14 cellular contexts compared by ENCODE assay signal in the genomic region with DNA sequence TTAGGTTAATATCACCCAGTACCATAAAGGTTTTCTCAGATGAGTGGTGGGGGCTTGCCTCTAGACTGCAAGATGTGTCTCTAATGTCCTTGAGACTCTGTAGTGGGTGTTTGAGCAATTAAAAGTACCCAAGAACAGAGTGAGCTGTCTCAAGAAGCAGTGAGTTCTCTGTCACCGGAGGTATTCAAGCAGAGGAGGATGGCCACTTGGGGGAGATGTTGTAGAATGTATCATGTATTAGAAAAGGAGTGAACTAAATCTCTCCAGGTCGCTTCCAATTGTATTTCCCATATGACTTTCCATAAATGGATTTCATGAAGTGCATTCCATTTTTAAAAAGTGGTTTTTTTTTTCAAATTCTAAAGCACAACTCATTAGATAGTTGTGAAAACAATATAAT. TPM values are rescaled to one million over a fixed set of nuclear protein-coding genes. Genes with fewer than 3 reads are reported as not detected.
DNase-seq lines count a peak whose midpoint lies in the region; TF ChIP-seq lines count a peak whose summit lies in the region.
"Had no signal": no experiment of that assay in that cellular context is flagged by ENCODE, and none has a peak within 500 bp of the region (broad histone marks: within the 10 kb centered on the region; RNA-seq: fewer than 3 reads in every experiment).

No MANE protein-coding gene starts in this region.

- DNase-seq in Calu3 (peak; percentile 65), choroid plexus epithelial cell (ENCODE audit: low read depth) (peak; percentile 61), mucosa of gallbladder (ENCODE audit: low spot score) (peak; percentile 56), GM10248 (ENCODE audit: extremely low spot score) (no peak), endothelial cell (ENCODE audit: low spot score) (no peak), suprapubic skin (ENCODE audit: low spot score in 2 of 2) (no peak)
- DNase-seq in activated CD4-positive, alpha-beta T cell treated with anti-CD3 and anti-CD28 coated beads, Interleukin-2, amount 50 U/mL, for 1 hour, result no peak
- DNase-seq: activated CD4-positive, alpha-beta memory T cell treated with anti-CD3 and anti-CD28 coated beads for 36 hours; activated naive CD8-positive, alpha-beta T cell treated with anti-CD3 and anti-CD28 coated beads, Interleukin-2, amount 10 ng/mL, durations not matched to agents 7 days and 5 days; effector memory CD4-positive, alpha-beta T cell; NCI-H226; stimulated activated CD4-positive, alpha-beta T cell treated with anti-CD3 and anti-CD28 coated beads, Interleukin-4, amount 100 ng/mL, for 4 hours; SW 1271 had no signal

- H3K27ac Mint-ChIP-seq in Calu3 (ENCODE audit: unreplicated experiment) (no peak overlapping the region), endothelial cell (ENCODE audit: unreplicated experiment) (no peak overlapping the region)
- H3K27ac Mint-ChIP-seq: activated CD4-positive, alpha-beta memory T cell treated with anti-CD3 and anti-CD28 coated beads for 36 hours; activated naive CD8-positive, alpha-beta T cell treated with anti-CD3 and anti-CD28 coated beads, Interleukin-2, amount 10 ng/mL, durations not matched to agents 7 days and 5 days had no signal

- H3K4me3 ChIP-seq in KMS-11 (IDR thresholded peaks at IDR 0.05; ENCODE audit: insufficient read depth, low read depth, low read length), result no peak overlapping the region
- H3K4me3 ChIP-seq in choroid plexus epithelial cell (ENCODE audit: low read depth, low read length), result no peak overlapping the region
- H3K4me3 ChIP-seq in suprapubic skin, result no peak overlapping the region

- TF ChIP-seq POLR2A in suprapubic skin (IDR thresholded peaks at IDR 0.05), result no peak

- no peaks in the 10 kb centered on the region for H3K27me3 Mint-ChIP-seq in Calu3 (ENCODE audit: unreplicated experiment)
- H3K27me3 Mint-ChIP-seq in endothelial cell (ENCODE audit: unreplicated experiment), result no peaks in the 10 kb centered on the region

- H3K27me3 ChIP-seq in KMS-11 (ENCODE audit: insufficient read depth, low read depth) (no peaks in the 10 kb centered on the region), suprapubic skin (no peaks in the 10 kb centered on the region)

- H3K36me3 Mint-ChIP-seq in Calu3 (ENCODE audit: insufficient read depth, unreplicated experiment) (no peaks in the 10 kb centered on the region), endothelial cell (ENCODE audit: low read depth, unreplicated experiment) (no peaks in the 10 kb centered on the region)
- H3K36me3 Mint-ChIP-seq: activated CD4-positive, alpha-beta memory T cell treated with anti-CD3 and anti-CD28 coated beads for 36 hours; activated naive CD8-positive, alpha-beta T cell treated with anti-CD3 and anti-CD28 coated beads, Interleukin-2, amount 10 ng/mL, durations not matched to agents 7 days and 5 days had no signal

- no peaks in the 10 kb centered on the region for H3K9me3 Mint-ChIP-seq in Calu3 (ENCODE audit: low read depth, unreplicated experiment)
- H3K9me3 Mint-ChIP-seq in endothelial cell (ENCODE audit: unreplicated experiment), result no peaks in the 10 kb centered on the region
- H3K9me3 Mint-ChIP-seq: activated CD4-positive, alpha-beta memory T cell treated with anti-CD3 and anti-CD28 coated beads for 36 hours; activated naive CD8-positive, alpha-beta T cell treated with anti-CD3 and anti-CD28 coated beads, Interleukin-2, amount 10 ng/mL, durations not matched to agents 7 days and 5 days had no signal

- H3K36me3 ChIP-seq in KMS-11 (ENCODE audit: insufficient read depth) (no peaks in the 10 kb centered on the region), suprapubic skin (no peaks in the 10 kb centered on the region)

- CTCF ChIA-PET in Calu3 (lab: Charles Lee) (interaction anchor here (1.0 kb wide), 1 partner anchor 162 kb away, joined by 8 read pairs; no protein-coding TSS in a partner anchor), GM10248 (lab: Yijun Ruan, JAX) (no interaction called here)

- no peaks in the 10 kb centered on the region for H4K20me1 ChIP-seq in KMS-11 (ENCODE audit: insufficient read depth)

- H3K27ac ChIP-seq in KMS-11 (no peak overlapping the region), suprapubic skin (no peak overlapping the region)

- H3K4me1 ChIP-seq in KMS-11 (ENCODE audit: low read depth, poor library complexity, severe bottlenecking) (no peaks in the 10 kb centered on the region), suprapubic skin (no peaks in the 10 kb centered on the region)

- no peak overlapping the region for H3K4me2 ChIP-seq in KMS-11

- 80% methylated on average over 2 of the region's 2 CpGs for WGBS in suprapubic skin

- no peaks in the 10 kb centered on the region for H3K79me2 ChIP-seq in KMS-11 (ENCODE audit: insufficient read depth, low read depth)

- intact Hi-C loops in Calu3 (cut with micrococcal nuclease; ENCODE audit: unreplicated experiment), result loop anchor here (1.0 kb wide), 3 partner anchors 44 to 349 kb away; no protein-coding TSS in a partner anchor

- BruUV-seq in Calu3 (replicated peaks; lab: Mats Ljungman, UMichigan), result no TSS peak

- H3K9ac ChIP-seq in KMS-11, result no peak overlapping the region

- TF ChIP-seq CTCF in Calu3 (IDR thresholded peaks at IDR 0.05; ENCODE audit: unreplicated experiment) (peak; percentile 62), KMS-11 (conservative IDR thresholded peaks at IDR 0.05; ENCODE audit: low read depth, low read length) (peak; percentile 25; the same call in 1 of the 2 replicates), choroid plexus epithelial cell (conservative IDR thresholded peaks at IDR 0.05; ENCODE audit: low read depth, low read length) (peak; percentile 68), GM10248 (IDR thresholded peaks at IDR 0.05; ENCODE audit: control extremely low read depth, extremely low read depth, low read depth, missing control alignments) (no peak), endothelial cell (IDR thresholded peaks at IDR 0.05; ENCODE audit: unreplicated experiment) (no peak), suprapubic skin (IDR thresholded peaks at IDR 0.05) (no peak)

- TF ChIP-seq EP300 in suprapubic skin (IDR thresholded peaks at IDR 0.05), result no peak

- H3K4me3 Mint-ChIP-seq in Calu3 (ENCODE audit: low read depth, unreplicated experiment) (no peak overlapping the region), endothelial cell (ENCODE audit: unreplicated experiment) (no peak overlapping the region)
- H3K4me3 Mint-ChIP-seq: activated CD4-positive, alpha-beta memory T cell treated with anti-CD3 and anti-CD28 coated beads for 36 hours; activated naive CD8-positive, alpha-beta T cell treated with anti-CD3 and anti-CD28 coated beads, Interleukin-2, amount 10 ng/mL, durations not matched to agents 7 days and 5 days had no signal

- POLR2A ChIA-PET in GM10248 (lab: Yijun Ruan, JAX), result no interaction called here

- no peaks in the 10 kb centered on the region for H3K9me3 ChIP-seq in suprapubic skin

- H3K4me1 Mint-ChIP-seq in Calu3 (ENCODE audit: low read depth, unreplicated experiment) (no peaks in the 10 kb centered on the region), endothelial cell (ENCODE audit: unreplicated experiment) (no peaks in the 10 kb centered on the region)
- H3K4me1 Mint-ChIP-seq: activated naive CD8-positive, alpha-beta T cell treated with anti-CD3 and anti-CD28 coated beads, Interleukin-2, amount 10 ng/mL, durations not matched to agents 7 days and 5 days had no signal

- no peak overlapping the region for H2AFZ ChIP-seq in KMS-11 (ENCODE audit: low read depth)

RNA-seq across cellular contexts. Expression of gene SLC17A8, which starts 35.0 kb away (rescaled TPM):
- total RNA-seq in Calu3 (2022), result not detected in 2 replicates
- not detected for total RNA-seq in mucosa of gallbladder
- total RNA-seq in endothelial cell (ENCODE audit: unreplicated experiment), result not detected
- total RNA-seq in suprapubic skin, result under 1 TPM in 1 of 4 donors, not detected in 3; 0.81 TPM
- total RNA-seq: activated CD4-positive, alpha-beta memory T cell treated with anti-CD3 and anti-CD28 coated beads for 36 hours; activated naive CD8-positive, alpha-beta T cell treated with anti-CD3 and anti-CD28 coated beads, Interleukin-2, amount 10 ng/mL, durations not matched to agents 7 days and 5 days had no signal

Comparison
In these comparisons a context has a peak if more than half of its experiments do, and no peak if none do; other contexts are left out.
1. DNase-seq: peak in Calu3 (single experiment), choroid plexus epithelial cell (single experiment) and mucosa of gallbladder (single experiment); none in GM10248 (single experiment), endothelial cell (single experiment), activated CD4-positive, alpha-beta T cell treated with anti-CD3 and anti-CD28 coated beads, Interleukin-2, amount 50 U/mL, for 1 hour (single experiment) and suprapubic skin (0 of 2).
2. CTCF ChIP-seq: peak in Calu3 (single experiment), KMS-11 (single experiment) and choroid plexus epithelial cell (single experiment); none in GM10248 (single experiment), endothelial cell (single experiment) and suprapubic skin (0 of 2).